In genomic region chr17:50672831-50673551, GRCh38 we compare ENCODE assay signal across 18 cellular contexts. TPM values are rescaled to one million over a fixed set of nuclear protein-coding genes. Genes with fewer than 3 reads are reported as not detected.
A peak's percentile ranks its signal among the peaks of the same experiment; 100 is the strongest.
DNase-seq lines count a peak whose midpoint lies in the region; ATAC-seq, FAIRE-seq and TF ChIP-seq lines count a peak whose summit lies in the region.
"Had no signal": no experiment of that assay in that cellular context is flagged by ENCODE, and none has a peak within 500 bp of the region (broad histone marks: within the 10 kb centered on the region; RNA-seq: fewer than 3 reads in every experiment).

No MANE protein-coding gene starts in this region.

- TF ChIP-seq CTCF in Panc1 (IDR thresholded peaks at IDR 0.05), result no peak
- no peak for TF ChIP-seq CTCF in H1 (IDR thresholded peaks at IDR 0.05; ENCODE audit: control extremely low read depth in 1 of 3, insufficient read depth in 1 of 3, low read depth in 1 of 3, low read length in 3 of 3)
- no peak for TF ChIP-seq CTCF in left lung (IDR thresholded peaks at IDR 0.05)
- no peak for TF ChIP-seq CTCF in suprapubic skin (IDR thresholded peaks at IDR 0.05)

- H2BK15ac ChIP-seq in H1 (ENCODE audit: low read length), result 0 out of 2 replicates have a peak overlapping the region, but pooled peaks have one; percentile 92

- no peaks in the 10 kb centered on the region for H3K79me2 ChIP-seq in H1 (ENCODE audit: control insufficient read depth in 1 of 2, insufficient read depth in 2 of 2, low read length in 2 of 2)

- H3K14ac ChIP-seq in H1 (ENCODE audit: insufficient read length), result no peak overlapping the region

- H4K8ac ChIP-seq in H1 (ENCODE audit: extremely low read depth, insufficient read depth, low read length), result no peak overlapping the region

- intact Hi-C loops in Panc1 (cut with micrococcal nuclease; ENCODE audit: unreplicated experiment) (no loop called here), left lung (cut with DNase I) (no loop called here)

- H3K4me2 ChIP-seq in H1 (ENCODE audit: insufficient read depth in 1 of 2, low read depth in 2 of 2, low read length in 2 of 2), result no peak overlapping the region
- H3K4me2 ChIP-seq: BLaER1 treated with 17β-estradiol and CSF1 and Interleukin-3, amounts not matched to agents 10 nM and 100 nM; PC-9 had no signal

- H3K4ac ChIP-seq in H1 (replicated peaks; ENCODE audit: insufficient read length, low read depth, low read length), result no peak overlapping the region

- in situ Hi-C loops in Panc1 (cut with HindIII; ENCODE audit: low pct_unique_long_range_greater_than_20kb, low sequenced_read_pairs), result no loop called here

- H3K18ac ChIP-seq in H1 (ENCODE audit: extremely low read depth, low read length), result no peak overlapping the region

- no peaks in the 10 kb centered on the region for H3K27me3 ChIP-seq in Panc1 (ENCODE audit: control insufficient read depth, insufficient read depth, low read length)
- H3K27me3 ChIP-seq in H1 (replicated peaks in 1 of 4; ENCODE audit: control insufficient read depth in 3 of 4, extremely low read depth in 1 of 4, insufficient read depth in 3 of 4, low read length in 3 of 4), result no peaks in the 10 kb centered on the region
- no peaks in the 10 kb centered on the region for H3K27me3 ChIP-seq in left lung
- no peaks in the 10 kb centered on the region for H3K27me3 ChIP-seq in suprapubic skin
- H3K27me3 ChIP-seq: BLaER1 treated with 17β-estradiol and CSF1 and Interleukin-3, amounts not matched to agents 10 nM and 100 nM; ovary had no signal

- ATAC-seq in Panc1 (peak; percentile 13; the same call in 1 of the 2 replicates), left lung (peak; percentile 13), HG02588 (IDR thresholded peaks at IDR 0.05; ENCODE audit: unreplicated experiment) (no peak), HG02973 (IDR thresholded peaks at IDR 0.05; ENCODE audit: unreplicated experiment) (no peak)
- ATAC-seq: activated CD8-positive, alpha-beta T cell treated with anti-CD3 and anti-CD28 coated beads, Interleukin-2, amount 10 ng/mL, durations not matched to agents 7 days and 5 days; activated T-helper 17 cell treated with anti-CD3 and anti-CD28 coated beads, Interleukin-2, amount 50 U/mL, for 72 hours had no signal

- 95% methylated on average over 19 of the region's 20 CpGs; no CpG with 5 or more reads in 1 of the 2 experiments for WGBS in H1 (ENCODE audit: extremely low coverage in 1 of 2, insufficient coverage in 1 of 2, insufficient read length in 1 of 2, insufficient replicate concordance in 2 of 2, low coverage in 1 of 2, low lambda C conversion rate in 2 of 2, missing lambda C conversion rate in 1 of 2), 2 experiments
- WGBS in suprapubic skin, result 74% methylated on average over 19 of the region's 20 CpGs

- peak overlapping the region; percentile 7; the same call in 1 of the 2 replicates for H2BK12ac ChIP-seq in H1 (ENCODE audit: low read depth, low read length)

- TF ChIP-seq EP300 in H1 (IDR thresholded peaks at IDR 0.05; ENCODE audit: borderline replicate concordance in 1 of 2, low read depth in 2 of 2, low read length in 2 of 2) (no peak), suprapubic skin (IDR thresholded peaks at IDR 0.05) (no peak)

- H3K23ac ChIP-seq in H1 (ENCODE audit: insufficient read length), result no peak overlapping the region

- no peak overlapping the region for H3K4me3 ChIP-seq in Panc1 (ENCODE audit: low read depth in 2 of 2, low read length in 2 of 2)
- H3K4me3 ChIP-seq in H1 (ENCODE audit: extremely low read depth in 1 of 4, insufficient read depth in 2 of 4, low read depth in 3 of 4, low read length in 4 of 4), result no peak overlapping the region
- H3K4me3 ChIP-seq in left lung, result no peak overlapping the region
- H3K4me3 ChIP-seq in suprapubic skin, result no peak overlapping the region
- H3K4me3 ChIP-seq: BLaER1 treated with 17β-estradiol and CSF1 and Interleukin-3, amounts not matched to agents 10 nM and 100 nM; coronary artery; ovary; PC-9 had no signal

- TF ChIP-seq RAD21 in H1 (IDR thresholded peaks at IDR 0.05 in 1 of 2, conservative IDR thresholded peaks at IDR 0.05 in 1 of 2; ENCODE audit: low read depth in 2 of 2, low read length in 2 of 2), result no peak

- DNase-seq in Panc1 (ENCODE audit: low read depth, low spot score) (no peak), H1 (ENCODE audit: low read depth in 1 of 2, low spot score in 2 of 2) (no peak), left lung (no peak), suprapubic skin (ENCODE audit: low spot score in 2 of 2) (no peak)
- no peak for DNase-seq in stimulated activated CD4-positive, alpha-beta T cell treated with anti-CD3 and anti-CD28 coated beads, Interleukin-4, amount 100 ng/mL, for 1 hour
- DNase-seq: activated CD8-positive, alpha-beta T cell treated with anti-CD3 and anti-CD28 coated beads, Interleukin-2, amount 10 ng/mL, durations not matched to agents 7 days and 5 days; anterior cingulate cortex; DND-41; head of caudate nucleus; PC-9; stimulated activated CD4-positive, alpha-beta T cell treated with anti-CD3 and anti-CD28 coated beads, Interleukin-15, amount 100 ng/mL, for 24 hours; SW 1271 had no signal

- H3K9me3 ChIP-seq in Panc1 (ENCODE audit: control insufficient read depth, insufficient read depth, low read depth, low read length) (no peaks in the 10 kb centered on the region), H1 (ENCODE audit: insufficient read depth in 2 of 2, low read depth in 1 of 2, low read length in 1 of 2) (no peaks in the 10 kb centered on the region), left lung (no peaks in the 10 kb centered on the region), suprapubic skin (no peaks in the 10 kb centered on the region)
- H3K9me3 ChIP-seq: BLaER1 treated with 17β-estradiol and CSF1 and Interleukin-3, amounts not matched to agents 10 nM and 100 nM; ovary had no signal

- CTCF ChIA-PET in Panc1 (lab: Charles Lee) (no interaction called here), H1 (lab: Charles Lee; ENCODE audit: partially characterized antibody) (interaction anchor here (1.3 to 5.3 kb wide), 7 partner anchors 11 to 126 kb away, joined by 3 to 32 read pairs (median 5); no protein-coding TSS in a partner anchor)

- H2BK20ac ChIP-seq in H1 (ENCODE audit: low read length), result no peak overlapping the region

- H3K23me2 ChIP-seq in H1 (ENCODE audit: low read depth, low read length), result no peaks in the 10 kb centered on the region

- POLR2A ChIA-PET in Panc1 (lab: Charles Lee), result interaction anchor here (0.6 kb wide), 1 partner anchor 10 kb away, joined by 6 read pairs; no protein-coding TSS in a partner anchor
- POLR2A ChIA-PET in H1 (lab: Charles Lee; ENCODE audit: partially characterized antibody), result interaction anchor here (0.7 to 2.1 kb wide), 3 partner anchors 10 to 113 kb away, joined by 3 to 5 read pairs (median 3); no protein-coding TSS in a partner anchor

- no peak overlapping the region for H3K9ac ChIP-seq in H1 (replicated peaks in 1 of 4; ENCODE audit: extremely low read depth in 1 of 4, low read depth in 3 of 4, low read length in 3 of 4)
- H3K9ac ChIP-seq: BLaER1 treated with 17β-estradiol and CSF1 and Interleukin-3, amounts not matched to agents 10 nM and 100 nM had no signal

- H3K4me1 ChIP-seq in Panc1 (ENCODE audit: control insufficient read depth, insufficient read depth, low read length), result peaks cover 11% of the 10 kb centered on the region
- peaks cover 0 to 10% (median 3%) of the 10 kb centered on the region in 4 experiments; a peak in 5 of 7 replicates for H3K4me1 ChIP-seq in H1 (replicated peaks in 1 of 4; ENCODE audit: control insufficient read depth in 3 of 4, insufficient read depth in 4 of 4, low read length in 3 of 4)
- H3K4me1 ChIP-seq in left lung, result peaks cover 12 to 13% of the 10 kb centered on the region in 2 donors
- peaks cover 13% of the 10 kb centered on the region for H3K4me1 ChIP-seq in suprapubic skin

- H2BK5ac ChIP-seq in H1 (ENCODE audit: low read depth, low read length), result no peak overlapping the region

- H2BK120ac ChIP-seq in H1 (replicated peaks; ENCODE audit: low read depth, low read length), result no peak overlapping the region

- H3K56ac ChIP-seq in H1 (replicated peaks; ENCODE audit: insufficient read length, low read depth, low read length), result no peak overlapping the region

- no peaks in the 10 kb centered on the region for H3K79me1 ChIP-seq in H1 (ENCODE audit: low read depth, low read length)

- no peak for TF ChIP-seq POLR2A in H1 (IDR thresholded peaks at IDR 0.05; ENCODE audit: control extremely low read depth in 1 of 2, low read depth in 2 of 2, low read length in 2 of 2)
- no peak for TF ChIP-seq POLR2A in suprapubic skin (IDR thresholded peaks at IDR 0.05)

- no peak overlapping the region for H2AK5ac ChIP-seq in H1 (ENCODE audit: low read depth, low read length)

- H4K91ac ChIP-seq in H1 (replicated peaks; ENCODE audit: insufficient read length, low read length), result no peak overlapping the region

- BruUV-seq in Panc1 (replicated peaks; lab: Mats Ljungman, UMichigan), result no TSS peak

- H4K5ac ChIP-seq in H1 (ENCODE audit: insufficient read length, low read depth, low read length), result no peak overlapping the region

- H3K36me3 ChIP-seq in Panc1 (ENCODE audit: control insufficient read depth, insufficient read depth, low read length), result no peaks in the 10 kb centered on the region
- H3K36me3 ChIP-seq in H1 (ENCODE audit: control insufficient read depth in 2 of 4, insufficient read depth in 4 of 4, low read length in 3 of 4), result no peaks in the 10 kb centered on the region
- H3K36me3 ChIP-seq in left lung, result no peaks in the 10 kb centered on the region
- peaks cover 3% of the 10 kb centered on the region for H3K36me3 ChIP-seq in suprapubic skin
- H3K36me3 ChIP-seq: BLaER1 treated with 17β-estradiol and CSF1 and Interleukin-3, amounts not matched to agents 10 nM and 100 nM; ovary had no signal

- no peak overlapping the region; the same call in 1 of the 2 replicates for H2AFZ ChIP-seq in H1 (ENCODE audit: low read length)
- H2AFZ ChIP-seq: PC-9 had no signal

- H3K27ac ChIP-seq in Panc1 (ENCODE audit: low read length) (no peak overlapping the region), H1 (ENCODE audit: low read depth, low read length) (no peak overlapping the region), left lung (no peak overlapping the region), suprapubic skin (peak overlapping the region; percentile 10)
- H3K27ac ChIP-seq: BLaER1 treated with 17β-estradiol and CSF1 and Interleukin-3, amounts not matched to agents 10 nM and 100 nM; coronary artery; ovary; PC-9 had no signal

- no peaks in the 10 kb centered on the region for H4K20me1 ChIP-seq in H1 (replicated peaks in 1 of 2; ENCODE audit: control insufficient read depth in 1 of 2, insufficient read depth in 2 of 2, low read length in 2 of 2)
- H4K20me1 ChIP-seq: BLaER1 treated with 17β-estradiol and CSF1 and Interleukin-3, amounts not matched to agents 10 nM and 100 nM had no signal

- no peak for FAIRE-seq in H1 (lab: Jason Lieb, UNC)

RNA-seq across cellular contexts. Expression of gene ANKRD40, which starts 34.7 kb away (rescaled TPM):
- total RNA-seq in Panc1 (2021; ENCODE audit: unreplicated experiment) (57.2 TPM), left lung (10 to 100 TPM; 42.2 to 47.1 TPM), suprapubic skin (10 to 100 TPM; 21.4 to 33.8 (median 26.6) TPM)
- 28.2 TPM for polyA plus RNA-seq in Panc1 (2012; ENCODE audit: insufficient read length)
- 50.1 and 54.3 TPM in 2 replicates for total RNA-seq in H1 (2021; fragmentation: NEBNext Ultra II Directional; extraction: Animal tissue kit (Norgen Biotek cat#: 25700))
- 19.7 and 26.1 TPM in 2 replicates for polyA plus RNA-seq in H1 (2011; rRNA removed)
- polyA plus RNA-seq in H1 (2011; cell fraction: cytosol; rRNA removed), result 28.3 TPM
- polyA plus RNA-seq in H1 (2011; cell fraction: nucleus; rRNA removed), result 14.5 TPM
- 21.9 to 29.8 TPM (median 24.2 TPM) in 4 replicates for polyA plus RNA-seq in H1 (2012, experiment 1 of 2)
- 8.3 TPM for polyA plus RNA-seq in H1 (2012, experiment 2 of 2)
- polyA plus RNA-seq in H1 (2013, experiment 1 of 2), result 28.3 TPM
- 29.0 TPM for polyA plus RNA-seq in H1 (2013, experiment 2 of 2)
- polyA minus RNA-seq in H1 (2011; rRNA and poly(A)+ RNA removed), result 31.2 and 33.8 TPM in 2 replicates
- polyA minus RNA-seq in H1 (2011; cell fraction: cytosol; rRNA and poly(A)+ RNA removed), result 21.9 TPM
- polyA minus RNA-seq in H1 (2011; cell fraction: nucleus; rRNA and poly(A)+ RNA removed), result 18.0 TPM

RNA-seq across cellular contexts. Expression of gene ABCC3, which starts 38.3 kb away (rescaled TPM):
- 128 TPM for total RNA-seq in Panc1 (2021; ENCODE audit: unreplicated experiment)
- polyA plus RNA-seq in Panc1 (2012; ENCODE audit: insufficient read length), result 188 TPM
- 0.37 and 0.71 TPM in 2 replicates for total RNA-seq in H1 (2021; fragmentation: NEBNext Ultra II Directional; extraction: Animal tissue kit (Norgen Biotek cat#: 25700))
- polyA plus RNA-seq in H1 (2011; rRNA removed), result 0.22 and 0.35 TPM in 2 replicates
- 0.40 TPM for polyA plus RNA-seq in H1 (2011; cell fraction: cytosol; rRNA removed)
- polyA plus RNA-seq in H1 (2011; cell fraction: nucleus; rRNA removed), result 2.4 TPM
- polyA plus RNA-seq in H1 (2012, experiment 1 of 2), result 0.54 to 0.84 TPM (median 0.60 TPM) in 4 replicates
- 0.17 TPM for polyA plus RNA-seq in H1 (2012, experiment 2 of 2)
- 0.20 TPM for polyA plus RNA-seq in H1 (2013, experiment 1 of 2)
- polyA plus RNA-seq in H1 (2013, experiment 2 of 2), result 0.37 TPM
- 0.35 and 1.1 TPM in 2 replicates for polyA minus RNA-seq in H1 (2011; rRNA and poly(A)+ RNA removed)
- 1.5 TPM for polyA minus RNA-seq in H1 (2011; cell fraction: cytosol; rRNA and poly(A)+ RNA removed)
- 0.40 TPM for polyA minus RNA-seq in H1 (2011; cell fraction: nucleus; rRNA and poly(A)+ RNA removed)
- 100 to 1,000 TPM in 1 of 2 donors, 10 to 100 TPM in 1; 52.3 to 120 TPM for total RNA-seq in left lung
- 100 to 1,000 TPM in 1 of 4 donors, 10 to 100 TPM in 3; 31.7 to 113 (median 36.2) TPM for total RNA-seq in suprapubic skin
- total RNA-seq: activated CD8-positive, alpha-beta T cell treated with anti-CD3 and anti-CD28 coated beads, Interleukin-2, amount 10 ng/mL, durations not matched to agents 7 days and 5 days had no signal

RNA-seq across cellular contexts. Expression of gene LUC7L3, which starts 46.4 kb away (rescaled TPM):
- 136 TPM for total RNA-seq in Panc1 (2021; ENCODE audit: unreplicated experiment)
- polyA plus RNA-seq in Panc1 (2012; ENCODE audit: insufficient read length), result 97.6 TPM
- total RNA-seq in H1 (2021; fragmentation: NEBNext Ultra II Directional; extraction: Animal tissue kit (Norgen Biotek cat#: 25700)), result 126 and 128 TPM in 2 replicates
- 102 and 103 TPM in 2 replicates for polyA plus RNA-seq in H1 (2011; rRNA removed)
- polyA plus RNA-seq in H1 (2011; cell fraction: cytosol; rRNA removed), result 142 TPM
- polyA plus RNA-seq in H1 (2011; cell fraction: nucleus; rRNA removed), result 251 TPM
- 169 to 344 TPM (median 176 TPM) in 4 replicates for polyA plus RNA-seq in H1 (2012, experiment 1 of 2)
- 16.5 TPM for polyA plus RNA-seq in H1 (2012, experiment 2 of 2)
- 286 TPM for polyA plus RNA-seq in H1 (2013, experiment 1 of 2)
- polyA plus RNA-seq in H1 (2013, experiment 2 of 2), result 257 TPM
- polyA minus RNA-seq in H1 (2011; rRNA and poly(A)+ RNA removed), result 15.2 and 22.5 TPM in 2 replicates
- 26.9 TPM for polyA minus RNA-seq in H1 (2011; cell fraction: cytosol; rRNA and poly(A)+ RNA removed)
- 128 TPM for polyA minus RNA-seq in H1 (2011; cell fraction: nucleus; rRNA and poly(A)+ RNA removed)
- 10 to 100 TPM; 76.1 to 89.2 TPM for total RNA-seq in left lung
- 100 to 1,000 TPM in 1 of 4 donors, 10 to 100 TPM in 3; 31.5 to 267 (median 42.6) TPM for total RNA-seq in suprapubic skin

Comparison
In these comparisons a context has a peak if more than half of its experiments do, and no peak if none do; other contexts are left out.
1. ATAC-seq: peak in Panc1 (single experiment) and left lung (single experiment); none in HG02588 (single experiment) and HG02973 (single experiment).
2. RNA of gene ABCC3, which starts 38.3 kb away (total RNA-seq): 128 TPM in Panc1 (single experiment), 52.3 to 120 TPM in left lung and 31.7 to 113 TPM in suprapubic skin; 0.37 to 0.71 TPM in H1; every median in the first group is over 10 times any median in the second.